18 cellular contexts compared by ENCODE assay signal in genomic region chr6:4682431-4683159, GRCh38.
"Had no signal": no experiment of that assay in that cellular context is flagged by ENCODE, and none has a peak within 500 bp of the region (broad histone marks: within the 10 kb centered on the region; RNA-seq: fewer than 3 reads in every experiment).

No MANE protein-coding gene starts in this region.

- DNase-seq: cortex of kidney; dorsolateral prefrontal cortex; effector CD8-positive, alpha-beta T cell; foreskin fibroblast; heart left ventricle; hippocampal formation; left colon; mucosa of descending colon; naive thymus-derived CD8-positive, alpha-beta T cell; spleen; stimulated activated CD4-positive, alpha-beta T cell treated with anti-CD3 and anti-CD28 coated beads, Interleukin-2, amount 100 ng/mL, for 24 hours; stimulated activated CD4-positive, alpha-beta T cell treated with anti-CD3 and anti-CD28 coated beads, Interleukin-4, amount 100 ng/mL, for 4 hours; stimulated activated naive B cell treated with anti-CD40 and anti-IgM and Interleukin-4, amounts not matched to agents 10 μg/mL and 1 μg/mL and 100 μg/mL, for 72 hours; stimulated activated naive CD8-positive, alpha-beta T cell treated with anti-CD3 and anti-CD28 coated beads, Interleukin-15, amount 100 ng/mL, for 72 hours; testis; upper lobe of right lung had no signal

- H3K4me1 Mint-ChIP-seq: stimulated activated naive CD8-positive, alpha-beta T cell treated with anti-CD3 and anti-CD28 coated beads, Interleukin-15, amount 100 ng/mL, for 72 hours had no signal

- H3K36me3 Mint-ChIP-seq: naive thymus-derived CD8-positive, alpha-beta T cell; stimulated activated naive B cell treated with anti-CD40 and anti-IgM and Interleukin-4, amounts not matched to agents 10 μg/mL and 1 μg/mL and 100 μg/mL, for 72 hours had no signal

- H3K9me3 Mint-ChIP-seq: naive thymus-derived CD8-positive, alpha-beta T cell; stimulated activated naive B cell treated with anti-CD40 and anti-IgM and Interleukin-4, amounts not matched to agents 10 μg/mL and 1 μg/mL and 100 μg/mL, for 72 hours; stimulated activated naive CD8-positive, alpha-beta T cell treated with anti-CD3 and anti-CD28 coated beads, Interleukin-15, amount 100 ng/mL, for 72 hours had no signal

- H3K27ac Mint-ChIP-seq: stimulated activated naive B cell treated with anti-CD40 and anti-IgM and Interleukin-4, amounts not matched to agents 10 μg/mL and 1 μg/mL and 100 μg/mL, for 72 hours had no signal

- H3K4me3 Mint-ChIP-seq: naive thymus-derived CD8-positive, alpha-beta T cell; stimulated activated naive B cell treated with anti-CD40 and anti-IgM and Interleukin-4, amounts not matched to agents 10 μg/mL and 1 μg/mL and 100 μg/mL, for 72 hours; stimulated activated naive CD8-positive, alpha-beta T cell treated with anti-CD3 and anti-CD28 coated beads, Interleukin-15, amount 100 ng/mL, for 72 hours had no signal

- ATAC-seq: esophagus mucosa; left colon; mucosa of descending colon; naive thymus-derived CD8-positive, alpha-beta T cell; sciatic nerve; stimulated activated naive B cell treated with anti-CD40 and anti-IgM and Interleukin-4, amounts not matched to agents 10 μg/mL and 1 μg/mL and 100 μg/mL, for 72 hours; stimulated activated naive CD8-positive, alpha-beta T cell treated with anti-CD3 and anti-CD28 coated beads, Interleukin-15, amount 100 ng/mL, for 72 hours; upper lobe of right lung had no signal
